ENCODE assay signal across 16 cellular contexts in the genomic region with DNA sequence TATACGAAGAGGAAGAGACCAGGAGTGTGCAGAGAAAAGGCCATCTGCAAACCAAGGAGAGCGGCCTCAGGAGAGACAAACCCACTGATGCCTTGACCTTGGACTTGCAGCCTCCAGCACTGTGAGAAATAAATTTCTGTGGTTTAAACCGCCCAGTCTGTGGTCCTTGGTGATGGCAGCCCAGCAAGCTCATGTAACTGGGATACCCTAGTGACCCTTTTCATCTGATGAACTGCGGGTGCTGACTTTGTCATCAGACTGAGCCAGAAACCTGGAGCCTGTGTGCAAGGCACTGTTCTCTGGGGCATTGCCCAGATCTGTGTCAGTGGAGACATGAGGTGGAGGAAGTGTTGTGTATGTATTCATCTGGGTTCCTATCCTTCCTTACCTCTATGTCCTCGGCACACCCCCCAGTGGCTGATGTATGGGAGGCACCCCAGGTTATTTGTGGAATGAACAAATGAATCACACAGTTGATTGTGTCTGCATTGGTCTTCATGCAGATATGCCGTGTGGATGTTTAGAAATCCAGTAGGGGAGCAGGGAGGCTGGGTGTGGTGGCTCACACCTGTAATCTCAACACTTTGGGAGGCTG.
DNase-seq lines count a peak whose midpoint lies in the region; ATAC-seq, FAIRE-seq and TF ChIP-seq lines count a peak whose summit lies in the region.
"Had no signal": no experiment of that assay in that cellular context is flagged by ENCODE, and none has a peak within 500 bp of the region (broad histone marks: within the 10 kb centered on the region; RNA-seq: fewer than 3 reads in every experiment).

No MANE protein-coding gene starts in this region.

- no peaks in the 10 kb centered on the region for H3K9me2 ChIP-seq in Karpas-422 (replicated peaks; ENCODE audit: insufficient read depth, low read length)

- DNase-seq in EH (ENCODE audit: low read depth) (peak; percentile 13), HTR-8/SVneo (ENCODE audit: insufficient read length, low spot score) (peak; percentile 15), brain microvascular endothelial cell (peak; percentile 24), iris pigment epithelial cell (ENCODE audit: low read depth) (peak; percentile 9), Karpas-422 (no peak), GF-D8 (lab: John Stamatoyannopoulos, UW) (no peak)
- DNase-seq: activated B cell treated with CpG ODN at 0.5 μM for 24 hours; activated naive CD8-positive, alpha-beta T cell treated with anti-CD3 and anti-CD28 coated beads, Interleukin-2, amount 50 U/mL, for 24 hours; NCI-H345; ovary; SHP77; substantia nigra; T-helper 17 cell had no signal

- TF ChIP-seq CTCF in brain microvascular endothelial cell (IDR thresholded peaks at IDR 0.05; ENCODE audit: low read depth, low read length, missing control alignments), result peak; percentile 49

- no peaks in the 10 kb centered on the region for H3K4me1 ChIP-seq in Karpas-422 (ENCODE audit: low read length)

- H3K4me3 ChIP-seq in brain microvascular endothelial cell (ENCODE audit: low read depth, low read length) (no peak overlapping the region), Karpas-422 (ENCODE audit: low read length) (no peak overlapping the region)
- H3K4me3 ChIP-seq: ovary had no signal

- no peaks in the 10 kb centered on the region for H3K27me3 ChIP-seq in brain microvascular endothelial cell (replicated peaks)
- no peaks in the 10 kb centered on the region for H3K27me3 ChIP-seq in Karpas-422 (ENCODE audit: low read length)
- H3K27me3 ChIP-seq: ovary had no signal

- in situ Hi-C loops in brain microvascular endothelial cell (cut with HindIII; ENCODE audit: low pct_ligation_motif_present, low sequenced_read_pairs), result no loop called here

- no peak overlapping the region for H3K4me2 ChIP-seq in Karpas-422 (ENCODE audit: low read depth, low read length, poor library complexity, severe bottlenecking)

- no peaks in the 10 kb centered on the region for H3K79me2 ChIP-seq in Karpas-422 (ENCODE audit: low read length)

- H3K36me3 ChIP-seq in brain microvascular endothelial cell (replicated peaks) (peaks cover 8% of the 10 kb centered on the region), Karpas-422 (ENCODE audit: insufficient read depth, low read length) (no peaks in the 10 kb centered on the region)
- H3K36me3 ChIP-seq: ovary had no signal

- H2AFZ ChIP-seq in Karpas-422 (ENCODE audit: low read length), result no peak overlapping the region

- no peak overlapping the region for H3K9ac ChIP-seq in Karpas-422 (ENCODE audit: low read length)

- no peak for ATAC-seq in GM21737 (IDR thresholded peaks at IDR 0.05; ENCODE audit: unreplicated experiment)
- ATAC-seq: activated naive CD8-positive, alpha-beta T cell treated with anti-CD3 and anti-CD28 coated beads, Interleukin-2, amount 50 U/mL, for 24 hours; T-helper 17 cell had no signal

- H3K27ac ChIP-seq in brain microvascular endothelial cell (no peak overlapping the region), Karpas-422 (ENCODE audit: low read length) (no peak overlapping the region)
- H3K27ac ChIP-seq: ovary had no signal

- FAIRE-seq in HTR-8/SVneo (lab: Jason Lieb, UNC), result no peak
- FAIRE-seq: D721Med, H1 had no signal

- H3K9me3 ChIP-seq in Karpas-422 (ENCODE audit: low read length), result no peaks in the 10 kb centered on the region
- H3K9me3 ChIP-seq: ovary had no signal

- H4K20me1 ChIP-seq in Karpas-422 (ENCODE audit: insufficient read depth, low read depth, low read length), result no peaks in the 10 kb centered on the region

Comparison
In these comparisons a context has a peak if more than half of its experiments do, and no peak if none do; other contexts are left out.
1. DNase-seq: peak in EH (single experiment), HTR-8/SVneo (single experiment), brain microvascular endothelial cell (single experiment) and iris pigment epithelial cell (single experiment); none in Karpas-422 (single experiment) and GF-D8 (single experiment).